8 cellular contexts compared by ENCODE assay signal in genomic region chr19:47130120-47130588, GRCh38. TPM values are rescaled to one million over a fixed set of nuclear protein-coding genes. Genes with fewer than 3 reads are reported as not detected.
DNase-seq lines count a peak whose midpoint lies in the region; ATAC-seq, FAIRE-seq and TF ChIP-seq lines count a peak whose summit lies in the region.

No MANE protein-coding gene starts in this region.

- BruUV-seq in MCF 10A (replicated peaks; lab: Mats Ljungman, UMichigan) = no TSS peak

- peaks cover 0 to 4% (median 0%) of the 10 kb centered on the region in 3 experiments for H3K36me3 ChIP-seq in naive thymus-derived CD4-positive, alpha-beta T cell (ENCODE audit: control insufficient read depth in 2 of 3, insufficient read depth in 3 of 3, low read length in 3 of 3)
- H3K36me3 ChIP-seq in vagina = no peaks in the 10 kb centered on the region

- peaks cover 13 to 25% of the 10 kb centered on the region in 2 donors for H3K4me1 ChIP-seq in naive thymus-derived CD4-positive, alpha-beta T cell (ENCODE audit: control insufficient read depth in 2 of 2, insufficient read depth in 2 of 2, low read length in 2 of 2)
- peaks cover 40% of the 10 kb centered on the region for H3K4me1 ChIP-seq in vagina

- H3K9me3 Mint-ChIP-seq in stimulated activated naive CD8-positive, alpha-beta T cell treated with anti-CD3 and anti-CD28 coated beads, Interleukin-15, Interleukin-2, amounts not matched to agents 100 ng/mL and 50 ng/mL, for 24 hours = peaks cover 4% of the 10 kb centered on the region
- peaks cover 6% of the 10 kb centered on the region for H3K9me3 Mint-ChIP-seq in MCF 10A (ENCODE audit: unreplicated experiment)
- peaks cover 0 to 7% (median 0%) of the 10 kb centered on the region in 11 donors for H3K9me3 Mint-ChIP-seq in naive thymus-derived CD4-positive, alpha-beta T cell

- ATAC-seq in stimulated activated naive CD8-positive, alpha-beta T cell treated with anti-CD3 and anti-CD28 coated beads, Interleukin-15, Interleukin-2, amounts not matched to agents 100 U/mL and 50 U/mL, for 24 hours = no peak
- ATAC-seq in naive thymus-derived CD4-positive, alpha-beta T cell = no peak

- H3K4me1 Mint-ChIP-seq in stimulated activated naive CD8-positive, alpha-beta T cell treated with anti-CD3 and anti-CD28 coated beads, Interleukin-15, Interleukin-2, amounts not matched to agents 100 ng/mL and 50 ng/mL, for 24 hours (ENCODE audit: low read depth) = peaks cover 57% of the 10 kb centered on the region
- H3K4me1 Mint-ChIP-seq in MCF 10A (ENCODE audit: insufficient read depth, unreplicated experiment) = peaks cover 34% of the 10 kb centered on the region
- peaks cover 39 to 53% (median 50%) of the 10 kb centered on the region in 7 donors for H3K4me1 Mint-ChIP-seq in naive thymus-derived CD4-positive, alpha-beta T cell

- H3K4me3 ChIP-seq in naive thymus-derived CD4-positive, alpha-beta T cell (ENCODE audit: low read length) = peak overlapping the region; percentile 98
- peak overlapping the region; percentile 82 to 98 for H3K4me3 ChIP-seq in vagina

- no peaks in the 10 kb centered on the region for H3K27me3 ChIP-seq in naive thymus-derived CD4-positive, alpha-beta T cell (ENCODE audit: control insufficient read depth in 2 of 2, insufficient read depth in 2 of 2, low read length in 2 of 2)
- no peaks in the 10 kb centered on the region for H3K27me3 ChIP-seq in vagina

- H3K27ac ChIP-seq in naive thymus-derived CD4-positive, alpha-beta T cell (ENCODE audit: low read depth, low read length) = peak overlapping the region; percentile 85
- peak overlapping the region; percentile 96 for H3K27ac ChIP-seq in vagina

- peak overlapping the region; percentile 97 for H3K4me3 Mint-ChIP-seq in stimulated activated naive CD8-positive, alpha-beta T cell treated with anti-CD3 and anti-CD28 coated beads, Interleukin-15, Interleukin-2, amounts not matched to agents 100 ng/mL and 50 ng/mL, for 24 hours
- H3K4me3 Mint-ChIP-seq in MCF 10A (ENCODE audit: unreplicated experiment) = peak overlapping the region; percentile 99
- peak overlapping the region; percentile 92 to 100 (median 99) for H3K4me3 Mint-ChIP-seq in naive thymus-derived CD4-positive, alpha-beta T cell

- H3K9me3 ChIP-seq in naive thymus-derived CD4-positive, alpha-beta T cell (ENCODE audit: control insufficient read depth in 2 of 3, low read length in 3 of 3) = no peaks in the 10 kb centered on the region
- no peaks in the 10 kb centered on the region for H3K9me3 ChIP-seq in vagina

- TF ChIP-seq POLR2A in vagina (IDR thresholded peaks at IDR 0.05) (no peak), H54 (IDR thresholded peaks at IDR 0.05; ENCODE audit: low read depth, low read length) (no peak)

- no peak for DNase-seq in stimulated activated naive CD8-positive, alpha-beta T cell treated with anti-CD3 and anti-CD28 coated beads, Interleukin-15, Interleukin-2, amounts not matched to agents 100 U/mL and 50 U/mL, for 24 hours
- DNase-seq in MCF 10A (ENCODE audit: unreplicated experiment) (no peak), vagina (ENCODE audit: extremely low spot score in 2 of 2) (no peak), DMS114 treated with DMSO at 0.1 percent for 48 hours (lab: John Stamatoyannopoulos, UW; ENCODE audit: unreplicated experiment) (no peak), NCI-H146 treated with DMSO at 0.1 percent for 48 hours (lab: John Stamatoyannopoulos, UW; ENCODE audit: unreplicated experiment) (no peak), H54 (ENCODE audit: insufficient read length, low spot score) (no peak)
- no peak for DNase-seq in naive thymus-derived CD4-positive, alpha-beta T cell

- H3K27ac Mint-ChIP-seq in stimulated activated naive CD8-positive, alpha-beta T cell treated with anti-CD3 and anti-CD28 coated beads, Interleukin-15, Interleukin-2, amounts not matched to agents 100 ng/mL and 50 ng/mL, for 24 hours = peak overlapping the region; percentile 97
- H3K27ac Mint-ChIP-seq in MCF 10A (ENCODE audit: low read depth, unreplicated experiment) = peak overlapping the region; percentile 92
- peak overlapping the region; percentile 87 to 97 (median 92) for H3K27ac Mint-ChIP-seq in naive thymus-derived CD4-positive, alpha-beta T cell

- CTCF ChIA-PET in MCF 10A (lab: Yijun Ruan, JAX) = interaction anchor here (0.6 kb wide), 1 partner anchor 52 kb away, joined by 3 read pairs; no protein-coding TSS in a partner anchor
- CTCF ChIA-PET in naive thymus-derived CD4-positive, alpha-beta T cell (lab: Charles Lee) = interaction anchor here (1.9 to 3.2 kb wide), 3 partner anchors 57 to 115 kb away, joined by 5 to 26 read pairs (median 13); no protein-coding TSS in a partner anchor

- no peak for TF ChIP-seq CTCF in MCF 10A (IDR thresholded peaks at IDR 0.05; ENCODE audit: unreplicated experiment)
- no peak for TF ChIP-seq CTCF in vagina (IDR thresholded peaks at IDR 0.05)

- POLR2A ChIA-PET in MCF 10A (lab: Yijun Ruan, JAX) = interaction anchor here (0.5 to 1.8 kb wide), 7 partner anchors 16 to 278 kb away, joined by 3 to 10 read pairs (median 6); no protein-coding TSS in a partner anchor
- POLR2A ChIA-PET in naive thymus-derived CD4-positive, alpha-beta T cell (lab: Charles Lee) = interaction anchor here (0.6 to 3.2 kb wide), 8 partner anchors 27 to 145 kb away, joined by 3 to 15 read pairs (median 4); partner anchors contain the start of gene INAFM1

- H3K36me3 Mint-ChIP-seq in stimulated activated naive CD8-positive, alpha-beta T cell treated with anti-CD3 and anti-CD28 coated beads, Interleukin-15, Interleukin-2, amounts not matched to agents 100 ng/mL and 50 ng/mL, for 24 hours (ENCODE audit: low read depth) = peaks cover 73% of the 10 kb centered on the region
- H3K36me3 Mint-ChIP-seq in MCF 10A (ENCODE audit: insufficient read depth, unreplicated experiment) = peaks cover 22% of the 10 kb centered on the region
- H3K36me3 Mint-ChIP-seq in naive thymus-derived CD4-positive, alpha-beta T cell = peaks cover 0 to 21% (median 7%) of the 10 kb centered on the region in 5 donors

- no peaks in the 10 kb centered on the region for H3K27me3 Mint-ChIP-seq in stimulated activated naive CD8-positive, alpha-beta T cell treated with anti-CD3 and anti-CD28 coated beads, Interleukin-15, Interleukin-2, amounts not matched to agents 100 ng/mL and 50 ng/mL, for 24 hours
- no peaks in the 10 kb centered on the region for H3K27me3 Mint-ChIP-seq in MCF 10A (ENCODE audit: insufficient read depth, unreplicated experiment)
- peaks cover 0 to 7% (median 0%) of the 10 kb centered on the region in 5 donors for H3K27me3 Mint-ChIP-seq in naive thymus-derived CD4-positive, alpha-beta T cell

- intact Hi-C loops in MCF 10A (cut with micrococcal nuclease) = loop anchor here (5.0 kb wide), 2 partner anchors 112 to 268 kb away; partner anchors contain the start of gene ARHGAP35
- intact Hi-C loops in naive thymus-derived CD4-positive, alpha-beta T cell (cut with micrococcal nuclease) = loop anchor here (1.0 to 2.0 kb wide), 5 partner anchors 16 to 114 kb away; partner anchors contain the start of gene ZC3H4 (in 2 of the 2)
- intact Hi-C loops in vagina (cut with DNase I) = no loop called here

- no peak for FAIRE-seq in H54 (lab: Jason Lieb, UNC)

RNA-seq across cellular contexts. Expression of gene SAE1, which starts 0.5 kb away (rescaled TPM):
- total RNA-seq in MCF 10A (2022) (76.1 and 81.7 TPM in 2 replicates), vagina (32.7 TPM)
- 100 to 1,000 TPM in 1 of 5 experiments, 10 to 100 TPM in 4; 34.3 to 115 (median 46.4) TPM for total RNA-seq in naive thymus-derived CD4-positive, alpha-beta T cell
- polyA plus RNA-seq in naive thymus-derived CD4-positive, alpha-beta T cell = 100 to 1,000 TPM; 145 to 181 TPM

RNA-seq across cellular contexts. Expression of gene ZC3H4, which starts 16.6 kb away (rescaled TPM):
- 41.4 and 41.8 TPM in 2 replicates for total RNA-seq in MCF 10A (2022)
- total RNA-seq in naive thymus-derived CD4-positive, alpha-beta T cell = 100 to 1,000 TPM in 1 of 5 experiments, 10 to 100 TPM in 4; 53.6 to 123 (median 73.0) TPM
- polyA plus RNA-seq in naive thymus-derived CD4-positive, alpha-beta T cell = 1 to 10 TPM; 2.0 to 2.3 TPM
- total RNA-seq in vagina = 21.9 TPM
